8 cellular contexts compared by ENCODE assay signal in genomic region chr2:148644885-148645134, GRCh38. TPM values are rescaled to one million over a fixed set of nuclear protein-coding genes. Genes with fewer than 3 reads are reported as not detected.
A peak's percentile ranks its signal among the peaks of the same experiment; 100 is the strongest.
DNase-seq lines count a peak whose midpoint lies in the region; ATAC-seq, FAIRE-seq and TF ChIP-seq lines count a peak whose summit lies in the region.

No MANE protein-coding gene starts in this region.

- no peak for DNase-seq in activated CD4-positive, alpha-beta T cell treated with anti-CD3 and anti-CD28 coated beads for 36 hours
- no peak for DNase-seq in activated CD4-positive, alpha-beta T cell treated with anti-CD3 and anti-CD28 coated beads, Interleukin-2, amount 50 U/mL, for 1 hour
- DNase-seq in activated CD8-positive, alpha-beta T cell treated with anti-CD3 and anti-CD28 coated beads, Interleukin-2, amount 10 ng/mL, durations not matched to agents 7 days and 5 days, result no peak
- DNase-seq in hepatocyte (ENCODE audit: low spot score), result no peak
- DNase-seq in H4 (ENCODE audit: low spot score), result no peak
- DNase-seq in urothelium cell line (ENCODE audit: low spot score), result no peak

- no peaks in the 10 kb centered on the region for H3K9me3 ChIP-seq in hepatocyte (ENCODE audit: low read depth)

- H3K4me1 Mint-ChIP-seq in activated CD4-positive, alpha-beta T cell treated with anti-CD3 and anti-CD28 coated beads for 36 hours, result peaks cover 42% of the 10 kb centered on the region
- peaks cover 31% of the 10 kb centered on the region for H3K4me1 Mint-ChIP-seq in activated CD8-positive, alpha-beta T cell treated with anti-CD3 and anti-CD28 coated beads, Interleukin-2, amount 10 ng/mL, durations not matched to agents 7 days and 5 days (ENCODE audit: low read depth)
- H3K4me1 Mint-ChIP-seq in stimulated activated memory B cell treated with anti-CD40 and anti-IgM and Interleukin-4, amounts not matched to agents 10 μg/mL and 1 μg/mL and 100 μg/mL, for 72 hours, result peaks cover 28% of the 10 kb centered on the region

- intact Hi-C loops in activated CD4-positive, alpha-beta T cell treated with anti-CD3 and anti-CD28 coated beads for 36 hours (cut with DNase I, micrococcal nuclease), result loop anchor here (1.0 to 5.0 kb wide), 9 partner anchors 14 to 801 kb away; partner anchors contain the start of genes KIF5C (in 1 of the 2) and MBD5 (in 1 of the 2)

- H3K27ac ChIP-seq in hepatocyte, result peak overlapping the region; percentile 97

- peak overlapping the region; percentile 66 for H2AFZ ChIP-seq in hepatocyte

- no peak for FAIRE-seq in urothelium cell line (lab: Jason Lieb, UNC)

- peak overlapping the region; percentile 88 for H3K4me3 ChIP-seq in hepatocyte

- POLR2A ChIA-PET in activated CD4-positive, alpha-beta T cell treated with anti-CD3 and anti-CD28 coated beads for 36 hours (lab: Charles Lee), result interaction anchor here (1.0 to 1.8 kb wide), 3 partner anchors 41 to 136 kb away, joined by 3 to 10 read pairs (median 8); no protein-coding TSS in a partner anchor
- POLR2A ChIA-PET in activated CD8-positive, alpha-beta T cell treated with anti-CD3 and anti-CD28 coated beads, Interleukin-2, amount 10 ng/mL, durations not matched to agents 7 days and 5 days (lab: Charles Lee), result interaction anchor here (1.0 to 2.2 kb wide), 3 partner anchors 30 to 117 kb away, joined by 5 to 13 read pairs (median 8); no protein-coding TSS in a partner anchor

- H3K27ac Mint-ChIP-seq in activated CD4-positive, alpha-beta T cell treated with anti-CD3 and anti-CD28 coated beads for 36 hours, result peak overlapping the region; percentile 94
- H3K27ac Mint-ChIP-seq in activated CD8-positive, alpha-beta T cell treated with anti-CD3 and anti-CD28 coated beads, Interleukin-2, amount 10 ng/mL, durations not matched to agents 7 days and 5 days, result peak overlapping the region; percentile 97
- H3K27ac Mint-ChIP-seq in stimulated activated memory B cell treated with anti-CD40 and anti-IgM and Interleukin-4, amounts not matched to agents 10 μg/mL and 1 μg/mL and 100 μg/mL, for 72 hours, result peak overlapping the region; percentile 98

- no peaks in the 10 kb centered on the region for H3K27me3 ChIP-seq in hepatocyte

- H3K79me2 ChIP-seq in hepatocyte, result peaks cover 42% of the 10 kb centered on the region

- no peaks in the 10 kb centered on the region for H3K36me3 ChIP-seq in hepatocyte (replicated peaks; ENCODE audit: insufficient read depth, low read depth)

- peaks cover 43% of the 10 kb centered on the region for H4K20me1 ChIP-seq in hepatocyte (ENCODE audit: insufficient read depth, poor library complexity, severe bottlenecking)

- CTCF ChIA-PET in activated CD4-positive, alpha-beta T cell treated with anti-CD3 and anti-CD28 coated beads for 36 hours (lab: Charles Lee), result interaction anchor here (0.6 to 3.4 kb wide), 2 partner anchors 12 to 31 kb away, joined by 3 to 19 read pairs; no protein-coding TSS in a partner anchor
- CTCF ChIA-PET in activated CD8-positive, alpha-beta T cell treated with anti-CD3 and anti-CD28 coated beads, Interleukin-2, amount 10 ng/mL, durations not matched to agents 7 days and 5 days (lab: Charles Lee), result interaction anchor here (1.4 to 1.8 kb wide), 4 partner anchors 13 to 345 kb away, joined by 3 to 5 read pairs (median 4); no protein-coding TSS in a partner anchor

- TF ChIP-seq CTCF in hepatocyte (IDR thresholded peaks at IDR 0.05; ENCODE audit: poor library complexity), result no peak

- peaks cover 13% of the 10 kb centered on the region for H3K27me3 Mint-ChIP-seq in activated CD4-positive, alpha-beta T cell treated with anti-CD3 and anti-CD28 coated beads for 36 hours
- peaks cover 21% of the 10 kb centered on the region for H3K27me3 Mint-ChIP-seq in activated CD8-positive, alpha-beta T cell treated with anti-CD3 and anti-CD28 coated beads, Interleukin-2, amount 10 ng/mL, durations not matched to agents 7 days and 5 days (ENCODE audit: low read depth)
- no peaks in the 10 kb centered on the region for H3K27me3 Mint-ChIP-seq in stimulated activated memory B cell treated with anti-CD40 and anti-IgM and Interleukin-4, amounts not matched to agents 10 μg/mL and 1 μg/mL and 100 μg/mL, for 72 hours

- H3K9me3 Mint-ChIP-seq in activated CD4-positive, alpha-beta T cell treated with anti-CD3 and anti-CD28 coated beads for 36 hours (ENCODE audit: low read depth), result no peaks in the 10 kb centered on the region
- no peaks in the 10 kb centered on the region for H3K9me3 Mint-ChIP-seq in activated CD8-positive, alpha-beta T cell treated with anti-CD3 and anti-CD28 coated beads, Interleukin-2, amount 10 ng/mL, durations not matched to agents 7 days and 5 days (ENCODE audit: insufficient read depth)
- H3K9me3 Mint-ChIP-seq in stimulated activated memory B cell treated with anti-CD40 and anti-IgM and Interleukin-4, amounts not matched to agents 10 μg/mL and 1 μg/mL and 100 μg/mL, for 72 hours, result no peaks in the 10 kb centered on the region

- H3K4me1 ChIP-seq in hepatocyte (ENCODE audit: insufficient read depth), result no peaks in the 10 kb centered on the region

- H3K36me3 Mint-ChIP-seq in activated CD4-positive, alpha-beta T cell treated with anti-CD3 and anti-CD28 coated beads for 36 hours (ENCODE audit: low read depth), result peaks cover 12% of the 10 kb centered on the region
- H3K36me3 Mint-ChIP-seq in activated CD8-positive, alpha-beta T cell treated with anti-CD3 and anti-CD28 coated beads, Interleukin-2, amount 10 ng/mL, durations not matched to agents 7 days and 5 days (ENCODE audit: low read depth), result peaks cover 3% of the 10 kb centered on the region
- H3K36me3 Mint-ChIP-seq in stimulated activated memory B cell treated with anti-CD40 and anti-IgM and Interleukin-4, amounts not matched to agents 10 μg/mL and 1 μg/mL and 100 μg/mL, for 72 hours, result peaks cover 5% of the 10 kb centered on the region

- no peak overlapping the region for H3K4me2 ChIP-seq in hepatocyte

- no peaks in the 10 kb centered on the region for H3K9me2 ChIP-seq in hepatocyte (replicated peaks; ENCODE audit: insufficient read depth)

- H3K4me3 Mint-ChIP-seq in activated CD4-positive, alpha-beta T cell treated with anti-CD3 and anti-CD28 coated beads for 36 hours, result peak overlapping the region; percentile 83
- H3K4me3 Mint-ChIP-seq in activated CD8-positive, alpha-beta T cell treated with anti-CD3 and anti-CD28 coated beads, Interleukin-2, amount 10 ng/mL, durations not matched to agents 7 days and 5 days, result peak overlapping the region; percentile 87
- H3K4me3 Mint-ChIP-seq in stimulated activated memory B cell treated with anti-CD40 and anti-IgM and Interleukin-4, amounts not matched to agents 10 μg/mL and 1 μg/mL and 100 μg/mL, for 72 hours, result peak overlapping the region; percentile 93

- 0% methylated on average over 4 of the region's 27 CpGs for WGBS in hepatocyte (ENCODE audit: low lambda C conversion rate, missing lambda C conversion rate)

- peak; percentile 34 for ATAC-seq in activated CD4-positive, alpha-beta T cell treated with anti-CD3 and anti-CD28 coated beads for 36 hours
- peak; percentile 36 for ATAC-seq in HG03064 (IDR thresholded peaks at IDR 0.05; ENCODE audit: low read depth, unreplicated experiment)
- ATAC-seq in activated CD8-positive, alpha-beta T cell treated with anti-CD3 and anti-CD28 coated beads, Interleukin-2, amount 10 ng/mL, durations not matched to agents 7 days and 5 days, result peak; percentile 60
- ATAC-seq in stimulated activated memory B cell treated with anti-CD40 and anti-IgM and Interleukin-4, amounts not matched to agents 10 μg/mL and 1 μg/mL and 100 μg/mL, for 72 hours, result peak; percentile 73

RNA-seq across cellular contexts. Expression of gene EPC2, which starts 0.3 kb away (rescaled TPM):
- total RNA-seq in activated CD4-positive, alpha-beta T cell treated with anti-CD3 and anti-CD28 coated beads for 36 hours, result 10 to 100 TPM; 20.8 to 25.7 TPM
- total RNA-seq in activated CD8-positive, alpha-beta T cell treated with anti-CD3 and anti-CD28 coated beads, Interleukin-2, amount 10 ng/mL, durations not matched to agents 7 days and 5 days, result 10 to 100 TPM; 26.1 to 26.5 TPM
- total RNA-seq in hepatocyte, result 37.3 and 37.8 TPM in 2 replicates
- polyA plus RNA-seq in hepatocyte, result 2.6 and 2.7 TPM in 2 replicates
- total RNA-seq in H4 (2014; rRNA removed; shearing (Covaris generic)), result 6.6 and 11.3 TPM in 2 replicates
